In genomic region chr5:76351577-76351976, GRCh38 we compare ENCODE assay signal across 1 cellular context.
TF ChIP-seq lines count a peak whose summit lies in the region.

No MANE protein-coding gene starts in this region.

TF ChIP-seq in WTC11, 78 proteins besides CTCF, POLR2A, EP300 and RAD21 (continued from another document):
- no peak for TF ChIP-seq IRF1 (CRISPR knock-in tag; IDR thresholded peaks at IDR 0.05)
- no peak for TF ChIP-seq FOXJ3 (CRISPR knock-in tag; IDR thresholded peaks at IDR 0.05; ENCODE audit: borderline replicate concordance)
- TF ChIP-seq, protein P1, sequence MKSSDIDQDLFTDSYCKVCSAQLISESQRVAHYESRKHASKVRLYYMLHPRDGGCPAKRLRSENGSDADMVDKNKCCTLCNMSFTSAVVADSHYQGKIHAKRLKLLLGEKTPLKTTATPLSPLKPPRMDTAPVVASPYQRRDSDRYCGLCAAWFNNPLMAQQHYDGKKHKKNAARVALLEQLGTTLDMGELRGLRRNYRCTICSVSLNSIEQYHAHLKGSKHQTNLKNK (CRISPR knock-in tag; IDR thresholded peaks at IDR 0.05) = no peak
- TF ChIP-seq ZNF416 (CRISPR knock-in tag; IDR thresholded peaks at IDR 0.05) = no peak
- no peak for TF ChIP-seq ZNF232 (CRISPR knock-in tag; IDR thresholded peaks at IDR 0.05)
- no peak for TF ChIP-seq JAZF1 (CRISPR knock-in tag; IDR thresholded peaks at IDR 0.05)
